ENCODE assay signal across 18 cellular contexts in the genomic region with DNA sequence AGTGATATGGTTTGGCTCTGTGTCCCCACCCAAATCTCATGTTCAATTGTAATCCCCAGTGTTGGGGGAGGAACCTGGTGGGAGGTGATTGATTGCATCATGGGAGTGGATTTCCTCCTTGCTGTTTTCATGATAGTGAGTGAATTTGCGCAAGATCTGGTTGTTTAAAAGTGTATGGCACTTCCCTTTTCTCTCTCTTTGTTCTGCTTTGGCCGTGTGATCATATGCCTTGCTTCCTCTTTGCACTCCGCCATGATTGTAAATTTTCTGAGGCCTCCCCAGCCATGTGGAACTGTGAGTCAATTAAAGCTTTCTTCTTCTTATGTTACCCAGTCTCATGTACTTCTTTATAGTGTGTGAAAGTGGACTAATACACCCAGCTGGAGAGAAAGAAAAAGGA.
DNase-seq lines count a peak whose midpoint lies in the region; ATAC-seq, FAIRE-seq and TF ChIP-seq lines count a peak whose summit lies in the region.
"Had no signal": no experiment of that assay in that cellular context is flagged by ENCODE, and none has a peak within 500 bp of the region (broad histone marks: within the 10 kb centered on the region; RNA-seq: fewer than 3 reads in every experiment).

No MANE protein-coding gene starts in this region.

- no peaks in the 10 kb centered on the region for H3K4me1 ChIP-seq in pancreas
- H3K4me1 ChIP-seq: foreskin keratinocyte, parathyroid adenoma had no signal

- H3K4me3 Mint-ChIP-seq in naive B cell = peak overlapping the region in 4 of 8 donors; percentile 1 to 40 (median 19)
- H3K4me3 Mint-ChIP-seq: activated CD8-positive, alpha-beta memory T cell treated with anti-CD3 and anti-CD28 coated beads, Interleukin-2, amount 10 ng/mL, durations not matched to agents 7 days and 5 days; T-helper 17 cell had no signal

- no peaks in the 10 kb centered on the region for H3K27me3 ChIP-seq in pancreas
- H3K27me3 ChIP-seq: foreskin keratinocyte, MG63 had no signal

- FAIRE-seq in pancreas (lab: Jason Lieb, UNC) = no peak

- peak overlapping the region; percentile 6 to 83 (median 67) for H3K27ac Mint-ChIP-seq in naive B cell
- H3K27ac Mint-ChIP-seq: activated CD8-positive, alpha-beta memory T cell treated with anti-CD3 and anti-CD28 coated beads, Interleukin-2, amount 10 ng/mL, durations not matched to agents 7 days and 5 days; T-helper 17 cell had no signal

- no peak overlapping the region for H3K27ac ChIP-seq in pancreas
- H3K27ac ChIP-seq: foreskin keratinocyte, parathyroid adenoma had no signal

- H3K27me3 Mint-ChIP-seq in naive B cell = peaks cover 8 to 17% (median 12%) of the 10 kb centered on the region in 3 donors
- H3K27me3 Mint-ChIP-seq: activated CD8-positive, alpha-beta memory T cell treated with anti-CD3 and anti-CD28 coated beads, Interleukin-2, amount 10 ng/mL, durations not matched to agents 7 days and 5 days; T-helper 17 cell had no signal

- peaks cover 11 to 15% of the 10 kb centered on the region in 2 donors for H3K36me3 Mint-ChIP-seq in naive B cell
- H3K36me3 Mint-ChIP-seq: activated CD8-positive, alpha-beta memory T cell treated with anti-CD3 and anti-CD28 coated beads, Interleukin-2, amount 10 ng/mL, durations not matched to agents 7 days and 5 days had no signal

- TF ChIP-seq CTCF in pancreas (IDR thresholded peaks at IDR 0.05) (no peak), lower leg skin (IDR thresholded peaks at IDR 0.05) (no peak)

- no peaks in the 10 kb centered on the region for H3K9me3 ChIP-seq in pancreas
- H3K9me3 ChIP-seq: MG63 had no signal

- H3K4me3 ChIP-seq in pancreas = no peak overlapping the region
- no peak overlapping the region for H3K4me3 ChIP-seq in lower leg skin (ENCODE audit: low read depth, poor library complexity, severe bottlenecking)
- H3K4me3 ChIP-seq: MG63 had no signal

- 60 to 64% methylated on average over 3 of the region's 3 CpGs for WGBS in pancreas, 2 donors
- WGBS in lower leg skin, 2 donors = 73 to 75% methylated on average over 3 of the region's 3 CpGs

- TF ChIP-seq POLR2A in GM18505 (IDR thresholded peaks at IDR 0.05; ENCODE audit: borderline replicate concordance, extremely low read depth, insufficient read depth, insufficient read length) (no peak), lower leg skin (IDR thresholded peaks at IDR 0.05) (no peak)

- DNase-seq in NOMO-1 treated with dmso at 0.1 percent for 144 hours (lab: John Stamatoyannopoulos, UW; ENCODE audit: unreplicated experiment) (peak; percentile 2), naive B cell (peak; percentile 56), pancreas (no peak), lower leg skin (ENCODE audit: low spot score in 2 of 2) (no peak)
- DNase-seq: activated CD4-positive, CD25-positive, alpha-beta regulatory T cell treated with anti-CD3 and anti-CD28 coated beads, Interleukin-2, amount 50 U/mL, for 72 hours; activated CD8-positive, alpha-beta memory T cell treated with anti-CD3 and anti-CD28 coated beads, Interleukin-2, amount 10 ng/mL, durations not matched to agents 7 days and 5 days; activated gamma-delta T cell treated with Interleukin-2 at 50 U/mL for 16 hours; anterior cingulate cortex; foreskin keratinocyte; MG63; NCI-H2107; stimulated activated CD4-positive, alpha-beta T cell treated with anti-CD3 and anti-CD28 coated beads, Interleukin-2, amount 100 ng/mL, for 48 hours; T-helper 17 cell had no signal

- H3K36me3 ChIP-seq in pancreas = no peaks in the 10 kb centered on the region
- H3K36me3 ChIP-seq: MG63 had no signal

- H3K4me1 Mint-ChIP-seq in naive B cell = peaks cover 6 to 16% (median 13%) of the 10 kb centered on the region in 3 donors
- H3K4me1 Mint-ChIP-seq: activated CD8-positive, alpha-beta memory T cell treated with anti-CD3 and anti-CD28 coated beads, Interleukin-2, amount 10 ng/mL, durations not matched to agents 7 days and 5 days; T-helper 17 cell had no signal

- H3K9me3 Mint-ChIP-seq in naive B cell = peaks cover 10 to 53% (median 23%) of the 10 kb centered on the region in 7 donors

- peak; percentile 91 for ATAC-seq in GM18505 (IDR thresholded peaks at IDR 0.05; ENCODE audit: unreplicated experiment)
- ATAC-seq in HG03175 (IDR thresholded peaks at IDR 0.05; ENCODE audit: unreplicated experiment) = peak; percentile 46
- peak; percentile 92 to 94 for ATAC-seq in naive B cell (ENCODE audit: low read depth in 2 of 2)
- ATAC-seq in GM19023 (IDR thresholded peaks at IDR 0.05; ENCODE audit: unreplicated experiment) = no peak
- ATAC-seq in pancreas = no peak
- ATAC-seq: activated CD8-positive, alpha-beta memory T cell treated with anti-CD3 and anti-CD28 coated beads, Interleukin-2, amount 10 ng/mL, durations not matched to agents 7 days and 5 days; foreskin keratinocyte; left lobe of liver; T-helper 17 cell had no signal

- intact Hi-C loops in pancreas (cut with DNase I) = no loop called here
- intact Hi-C loops in lower leg skin (cut with DNase I; ENCODE audit: low total_unique reads) = no loop called here

Comparison
In these comparisons a context has a peak if more than half of its experiments do, and no peak if none do; other contexts are left out.
1. ATAC-seq: peak in GM18505 (single experiment), HG03175 (single experiment) and naive B cell (2 of 2); none in GM19023 (single experiment) and pancreas (0 of 4).
2. DNase-seq: peak in NOMO-1 treated with dmso at 0.1 percent for 144 hours (single experiment) and naive B cell (single experiment); none in pancreas (0 of 6) and lower leg skin (0 of 2).